In genomic region chr5:127697894-127698600, GRCh38 we compare ENCODE assay signal across 1 cellular context.
TF ChIP-seq lines count a peak whose summit lies in the region.

No MANE protein-coding gene starts in this region.

TF ChIP-seq in SK-N-SH treated with all-trans-retinoic acid at 6 μM for 48 hours, 23 proteins besides CTCF, POLR2A, EP300 and RAD21 (continued from another document):
- TF ChIP-seq CSRNP3 (CRISPR knock-in tag; IDR thresholded peaks at IDR 0.05) = no peak
